ENCODE assay signal across 6 cellular contexts in genomic region chr9:100937377-100937776, GRCh38.
"Had no signal": no experiment of that assay in that cellular context is flagged by ENCODE, and none has a peak within 500 bp of the region (broad histone marks: within the 10 kb centered on the region; RNA-seq: fewer than 3 reads in every experiment).

No MANE protein-coding gene starts in this region.

- H3K27ac ChIP-seq: GM23248, KMS-11 had no signal

- H3K4me3 ChIP-seq: GM23248 had no signal

- H3K4me1 Mint-ChIP-seq: H9, IgD-negative memory B cell had no signal

- H3K9me3 Mint-ChIP-seq: H9 had no signal

- DNase-seq: GM23248, H9, HCEC 1CT, KBM-7 had no signal

- H2AFZ ChIP-seq: GM23248 had no signal

- H3K4me3 Mint-ChIP-seq: H9, IgD-negative memory B cell had no signal

- H3K4me2 ChIP-seq: KMS-11 had no signal

- H3K27me3 Mint-ChIP-seq: IgD-negative memory B cell had no signal

- H3K36me3 Mint-ChIP-seq: IgD-negative memory B cell had no signal

- H3K9ac ChIP-seq: GM23248, KMS-11 had no signal

- H3K27ac Mint-ChIP-seq: H9, IgD-negative memory B cell had no signal
